Comparison of ENCODE assay signal across 30 cellular contexts in genomic region chr18:2135309-2135708, GRCh38.
"Had no signal": no experiment of that assay in that cellular context is flagged by ENCODE, and none has a peak within 500 bp of the region (broad histone marks: within the 10 kb centered on the region; RNA-seq: fewer than 3 reads in every experiment).

No MANE protein-coding gene starts in this region.

- H3K4me3 ChIP-seq: adrenal gland, body of pancreas, esophagus squamous epithelium, gastroesophageal sphincter had no signal

- H3K27me3 ChIP-seq: adrenal gland, body of pancreas, esophagus squamous epithelium, gastroesophageal sphincter had no signal

- H3K4me1 ChIP-seq: adrenal gland, body of pancreas, esophagus squamous epithelium, gastroesophageal sphincter had no signal

- H3K9me3 Mint-ChIP-seq: activated B cell treated with CpG ODN at 0.5 μM for 24 hours; activated CD8-positive, alpha-beta T cell treated with anti-CD3 and anti-CD28 coated beads for 36 hours; activated naive CD4-positive, alpha-beta T cell treated with anti-CD3 and anti-CD28 coated beads for 36 hours; activated naive CD4-positive, alpha-beta T cell treated with anti-CD3 and anti-CD28 coated beads, Interleukin-2, amount 50 U/mL, for 24 hours; activated naive CD8-positive, alpha-beta T cell treated with anti-CD3 and anti-CD28 coated beads for 36 hours; activated naive CD8-positive, alpha-beta T cell treated with anti-CD3 and anti-CD28 coated beads, Interleukin-2, amount 50 U/mL, for 24 hours; activated T-cell treated with anti-CD3 and anti-CD28 coated beads, Interleukin-2, amount 50 U/mL, for 4 hours; activated T-helper 17 cell treated with anti-CD3 and anti-CD28 coated beads, Interleukin-2, amount 50 U/mL, for 72 hours; effector memory CD8-positive, alpha-beta T cell had no signal

- DNase-seq: activated B cell treated with CpG ODN at 0.5 μM for 24 hours; activated CD4-positive, alpha-beta T cell treated with anti-CD3 and anti-CD28 coated beads for 48 hours; activated CD4-positive, alpha-beta T cell treated with anti-CD3 and anti-CD28 coated beads, Interleukin-2, amount 50 U/mL, for 1 hour; activated CD4-positive, alpha-beta T cell treated with anti-CD3 and anti-CD28 coated beads, Interleukin-2, amount 50 U/mL, for 48 hours; activated CD8-positive, alpha-beta memory T cell treated with anti-CD3 and anti-CD28 coated beads for 24 hours; activated CD8-positive, alpha-beta T cell treated with anti-CD3 and anti-CD28 coated beads for 36 hours; activated effector memory CD4-positive, alpha-beta T cell treated with Interleukin-2 at 50 U/mL for 16 hours; activated gamma-delta T cell treated with Interleukin-2 at 50 U/mL for 16 hours; activated naive CD4-positive, alpha-beta T cell treated with anti-CD3 and anti-CD28 coated beads for 36 hours; activated naive CD8-positive, alpha-beta T cell treated with anti-CD3 and anti-CD28 coated beads for 36 hours; activated naive CD8-positive, alpha-beta T cell treated with anti-CD3 and anti-CD28 coated beads, Interleukin-2, amount 50 U/mL, for 24 hours; activated T-cell treated with anti-CD3 and anti-CD28 coated beads, Interleukin-2, amount 50 U/mL, for 4 hours; adrenal gland; amygdala; aorta; body of pancreas; caudate nucleus; cortex of kidney; dermis blood vessel endothelial cell; effector CD4-positive, alpha-beta T cell; effector memory CD8-positive, alpha-beta T cell; erythroblast; esophagus squamous epithelium; foreskin melanocyte; T-helper 2 cell had no signal

- H3K27me3 Mint-ChIP-seq: effector memory CD8-positive, alpha-beta T cell had no signal

- H3K27ac ChIP-seq: adrenal gland, body of pancreas, esophagus squamous epithelium, gastroesophageal sphincter, VCaP had no signal

- H3K4me3 Mint-ChIP-seq: activated B cell treated with CpG ODN at 0.5 μM for 24 hours; activated CD8-positive, alpha-beta T cell treated with anti-CD3 and anti-CD28 coated beads for 36 hours; activated naive CD4-positive, alpha-beta T cell treated with anti-CD3 and anti-CD28 coated beads for 36 hours; activated naive CD4-positive, alpha-beta T cell treated with anti-CD3 and anti-CD28 coated beads, Interleukin-2, amount 50 U/mL, for 24 hours; activated naive CD8-positive, alpha-beta T cell treated with anti-CD3 and anti-CD28 coated beads for 36 hours; activated naive CD8-positive, alpha-beta T cell treated with anti-CD3 and anti-CD28 coated beads, Interleukin-2, amount 50 U/mL, for 24 hours; activated T-cell treated with anti-CD3 and anti-CD28 coated beads, Interleukin-2, amount 50 U/mL, for 4 hours; activated T-helper 17 cell treated with anti-CD3 and anti-CD28 coated beads, Interleukin-2, amount 50 U/mL, for 72 hours; effector memory CD8-positive, alpha-beta T cell had no signal

- H3K36me3 Mint-ChIP-seq: activated naive CD4-positive, alpha-beta T cell treated with anti-CD3 and anti-CD28 coated beads, Interleukin-2, amount 50 U/mL, for 24 hours; activated naive CD8-positive, alpha-beta T cell treated with anti-CD3 and anti-CD28 coated beads for 36 hours had no signal

- H3K36me3 ChIP-seq: adrenal gland, esophagus squamous epithelium, gastroesophageal sphincter had no signal

- ATAC-seq: activated CD4-positive, CD25-positive, alpha-beta regulatory T cell treated with anti-CD3 and anti-CD28 coated beads, Interleukin-2, amount 50 U/mL, for 24 hours; activated CD8-positive, alpha-beta T cell treated with anti-CD3 and anti-CD28 coated beads for 36 hours; activated naive CD8-positive, alpha-beta T cell treated with anti-CD3 and anti-CD28 coated beads, Interleukin-2, amount 50 U/mL, for 24 hours; activated T-cell treated with anti-CD3 and anti-CD28 coated beads, Interleukin-2, amount 50 U/mL, for 4 hours; activated T-helper 17 cell treated with anti-CD3 and anti-CD28 coated beads, Interleukin-2, amount 50 U/mL, for 72 hours; body of pancreas; effector memory CD8-positive, alpha-beta T cell; gastroesophageal sphincter had no signal

- H3K27ac Mint-ChIP-seq: activated B cell treated with CpG ODN at 0.5 μM for 24 hours; activated CD8-positive, alpha-beta T cell treated with anti-CD3 and anti-CD28 coated beads for 36 hours; activated naive CD4-positive, alpha-beta T cell treated with anti-CD3 and anti-CD28 coated beads for 36 hours; activated naive CD4-positive, alpha-beta T cell treated with anti-CD3 and anti-CD28 coated beads, Interleukin-2, amount 50 U/mL, for 24 hours; activated naive CD8-positive, alpha-beta T cell treated with anti-CD3 and anti-CD28 coated beads for 36 hours; activated naive CD8-positive, alpha-beta T cell treated with anti-CD3 and anti-CD28 coated beads, Interleukin-2, amount 50 U/mL, for 24 hours; activated T-helper 17 cell treated with anti-CD3 and anti-CD28 coated beads, Interleukin-2, amount 50 U/mL, for 72 hours; effector memory CD8-positive, alpha-beta T cell had no signal

- H3K4me1 Mint-ChIP-seq: activated B cell treated with CpG ODN at 0.5 μM for 24 hours; activated naive CD4-positive, alpha-beta T cell treated with anti-CD3 and anti-CD28 coated beads, Interleukin-2, amount 50 U/mL, for 24 hours; activated naive CD8-positive, alpha-beta T cell treated with anti-CD3 and anti-CD28 coated beads for 36 hours; activated naive CD8-positive, alpha-beta T cell treated with anti-CD3 and anti-CD28 coated beads, Interleukin-2, amount 50 U/mL, for 24 hours; activated T-helper 17 cell treated with anti-CD3 and anti-CD28 coated beads, Interleukin-2, amount 50 U/mL, for 72 hours had no signal

- H3K9me3 ChIP-seq: adrenal gland, body of pancreas, esophagus squamous epithelium, gastroesophageal sphincter had no signal
